ENCODE assay signal across 8 cellular contexts in the genomic region with DNA sequence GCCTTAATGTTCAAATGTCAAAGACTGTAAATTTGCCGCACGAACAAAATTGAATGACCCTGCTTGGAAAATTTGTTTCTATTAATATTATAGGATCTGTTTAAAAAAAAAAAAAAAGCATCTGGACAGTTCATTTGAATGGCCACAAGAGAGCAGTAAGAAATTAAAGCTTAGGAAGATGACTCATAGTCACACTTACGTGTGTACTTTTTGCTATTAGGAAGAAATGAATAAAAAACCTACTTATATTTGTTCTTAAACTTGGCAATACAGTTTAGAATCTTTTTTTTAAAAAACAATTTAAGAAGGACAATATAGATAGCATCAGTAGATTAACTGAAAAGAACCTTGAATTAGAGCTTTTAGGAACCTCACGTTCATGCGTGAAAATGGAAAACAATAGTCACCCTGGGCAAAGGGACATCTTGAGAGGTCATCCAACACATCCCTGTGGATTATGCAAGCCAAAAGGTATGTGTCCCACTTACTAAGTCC.
DNase-seq lines count a peak whose midpoint lies in the region; ATAC-seq and TF ChIP-seq lines count a peak whose summit lies in the region.

No MANE protein-coding gene starts in this region.

- WGBS in smooth muscle cell (ENCODE audit: low lambda C conversion rate) = 54% methylated on average over 5 of the region's 5 CpGs

- DNase-seq in SIG-M5 treated with dmso at 0.1 percent for 504 hours (lab: John Stamatoyannopoulos, UW; ENCODE audit: unreplicated experiment) (peak; percentile 41), SIG-M5 (lab: John Stamatoyannopoulos, UW) (no peak), SK-MEL-5 (ENCODE audit: low read depth, low spot score) (peak; percentile 66), fibroblast of villous mesenchyme (ENCODE audit: low read depth) (peak; percentile 75), smooth muscle cell (lab: John Stamatoyannopoulos, UW; ENCODE audit: unreplicated experiment) (no peak), T-helper 9 cell (no peak)
- DNase-seq in stimulated activated CD4-positive, alpha-beta T cell treated with anti-CD3 and anti-CD28 coated beads, Interleukin-2, amount 100 ng/mL, for 48 hours = no peak

- no peaks in the 10 kb centered on the region for H3K27me3 ChIP-seq in smooth muscle cell (ENCODE audit: low read depth)

- peak overlapping the region; percentile 48 for H3K4me2 ChIP-seq in smooth muscle cell

- in situ Hi-C loops in SK-MEL-5 (cut with HindIII; ENCODE audit: low pct_unique_long_range_greater_than_20kb, low sequenced_read_pairs) = no loop called here

- no peaks in the 10 kb centered on the region for H3K9me3 ChIP-seq in smooth muscle cell (replicated peaks; ENCODE audit: low read depth)

- H3F3A ChIP-seq in smooth muscle cell (ENCODE audit: low read depth) = no peaks in the 10 kb centered on the region

- no peak overlapping the region for H3K27ac ChIP-seq in smooth muscle cell (ENCODE audit: low read depth)

- peak overlapping the region; percentile 11 for H2AFZ ChIP-seq in smooth muscle cell (ENCODE audit: low read depth)

- H3K9ac ChIP-seq in smooth muscle cell (ENCODE audit: low read depth) = no peak overlapping the region

- H3K4me3 ChIP-seq in fibroblast of villous mesenchyme (ENCODE audit: low read depth, low read length) = no peak overlapping the region
- no peak overlapping the region for H3K4me3 ChIP-seq in smooth muscle cell

- no peaks in the 10 kb centered on the region for H3K4me1 ChIP-seq in smooth muscle cell (ENCODE audit: low read depth)

- no peaks in the 10 kb centered on the region for H3K79me2 ChIP-seq in smooth muscle cell (ENCODE audit: low read depth)

- peak; percentile 65 for TF ChIP-seq CTCF in fibroblast of villous mesenchyme (IDR thresholded peaks at IDR 0.05; ENCODE audit: insufficient read depth, low read depth, low read length)
- peak; percentile 51 for TF ChIP-seq CTCF in smooth muscle cell (IDR thresholded peaks at IDR 0.05; ENCODE audit: borderline replicate concordance, insufficient read depth, poor library complexity, severe bottlenecking)

- H3K36me3 ChIP-seq in smooth muscle cell (ENCODE audit: low read depth) = no peaks in the 10 kb centered on the region

- no peaks in the 10 kb centered on the region for H4K20me1 ChIP-seq in smooth muscle cell (ENCODE audit: low read depth)

- no peak for ATAC-seq in GM21786 (IDR thresholded peaks at IDR 0.05; ENCODE audit: unreplicated experiment)

Comparison
In these comparisons a context has a peak if more than half of its experiments do, and no peak if none do; other contexts are left out.
1. DNase-seq: peak in SIG-M5 treated with dmso at 0.1 percent for 504 hours (single experiment), SK-MEL-5 (single experiment) and fibroblast of villous mesenchyme (single experiment); none in SIG-M5 (single experiment), smooth muscle cell (single experiment), stimulated activated CD4-positive, alpha-beta T cell treated with anti-CD3 and anti-CD28 coated beads, Interleukin-2, amount 100 ng/mL, for 48 hours (0 of 2) and T-helper 9 cell (single experiment).